Comparison of ENCODE assay signal across 8 cellular contexts in the genomic region with DNA sequence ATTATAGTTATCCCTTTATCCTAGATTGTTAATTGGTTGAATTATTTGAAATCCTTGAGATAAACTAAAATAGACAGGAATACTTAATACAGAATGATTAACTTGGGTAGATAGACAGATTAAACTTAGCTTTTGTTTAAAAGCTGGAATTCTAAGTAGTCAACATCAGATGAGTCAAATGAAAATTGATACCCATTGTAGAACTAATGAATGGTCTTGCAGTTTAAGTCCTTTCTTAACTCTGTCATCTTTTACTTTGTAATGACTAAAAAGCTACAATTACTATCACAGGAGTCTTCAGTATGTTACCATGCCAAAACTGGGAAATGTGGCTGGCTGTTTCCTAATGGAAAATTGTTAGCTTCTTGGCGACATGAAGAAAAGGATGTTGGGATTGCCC. TPM values are rescaled to one million over a fixed set of nuclear protein-coding genes. Genes with fewer than 3 reads are reported as not detected.
DNase-seq lines count a peak whose midpoint lies in the region; ATAC-seq, FAIRE-seq and TF ChIP-seq lines count a peak whose summit lies in the region.

No MANE protein-coding gene starts in this region.

- H3K4me1 Mint-ChIP-seq in endothelial cell (ENCODE audit: unreplicated experiment): peaks cover 14% of the 10 kb centered on the region

- DNase-seq in GM18507 (ENCODE audit: extremely low spot score, insufficient read length, low read depth) (no peak), RWPE2 (ENCODE audit: low spot score) (no peak), endothelial cell (ENCODE audit: low spot score) (no peak), gastrocnemius medialis (no peak), occipital lobe (lab: John Stamatoyannopoulos, UW) (no peak), putamen (ENCODE audit: low spot score) (no peak), RCC 7860 (ENCODE audit: low spot score) (no peak)

- H3K4me1 ChIP-seq in RWPE2 (ENCODE audit: insufficient read depth, poor library complexity, severe bottlenecking) (peaks cover 46% of the 10 kb centered on the region), gastrocnemius medialis (peaks cover 6 to 24% of the 10 kb centered on the region in 2 donors)

- H3K4me3 ChIP-seq in RWPE2 (ENCODE audit: severe bottlenecking): no peak overlapping the region
- peak overlapping the region in 3 of 4 donors; percentile 60 to 81 (median 62) for H3K4me3 ChIP-seq in gastrocnemius medialis

- H3K27ac ChIP-seq in RWPE2 (ENCODE audit: poor library complexity, severe bottlenecking) (peak overlapping the region; percentile 86), gastrocnemius medialis (peak overlapping the region; percentile 60 to 78 (median 68))

- intact Hi-C loops in gastrocnemius medialis (cut with DNase I; ENCODE audit: low total_unique reads): no loop called here

- H3K36me3 ChIP-seq in RWPE2 (ENCODE audit: low read depth) (no peaks in the 10 kb centered on the region), gastrocnemius medialis (no peaks in the 10 kb centered on the region)

- TF ChIP-seq POLR2A in gastrocnemius medialis (IDR thresholded peaks at IDR 0.05): no peak

- H3K36me3 Mint-ChIP-seq in endothelial cell (ENCODE audit: low read depth, unreplicated experiment): no peaks in the 10 kb centered on the region

- in situ Hi-C loops in gastrocnemius medialis (cut with MboI; ENCODE audit: low sequenced_read_pairs in 4 of 4): no loop called here

- no peak overlapping the region for H3K4me3 Mint-ChIP-seq in endothelial cell (ENCODE audit: unreplicated experiment)

- H3K27me3 ChIP-seq in RWPE2 (ENCODE audit: insufficient read depth, poor library complexity, severe bottlenecking): no peaks in the 10 kb centered on the region
- no peaks in the 10 kb centered on the region for H3K27me3 ChIP-seq in gastrocnemius medialis

- no peaks in the 10 kb centered on the region for H3K27me3 Mint-ChIP-seq in endothelial cell (ENCODE audit: unreplicated experiment)

- no peak for ATAC-seq in RWPE2 (ENCODE audit: low read depth)
- no peak for ATAC-seq in gastrocnemius medialis
- ATAC-seq in GM21423 (IDR thresholded peaks at IDR 0.05; ENCODE audit: unreplicated experiment): no peak

- H3K9me3 ChIP-seq in RWPE2 (ENCODE audit: severe bottlenecking) (no peaks in the 10 kb centered on the region), gastrocnemius medialis (no peaks in the 10 kb centered on the region)

- peak overlapping the region; percentile 97 for H3K27ac Mint-ChIP-seq in endothelial cell (ENCODE audit: unreplicated experiment)

- H3K9me3 Mint-ChIP-seq in endothelial cell (ENCODE audit: unreplicated experiment): no peaks in the 10 kb centered on the region

- TF ChIP-seq CTCF in RWPE2 (IDR thresholded peaks at IDR 0.05; ENCODE audit: poor library complexity, severe bottlenecking) (no peak), endothelial cell (IDR thresholded peaks at IDR 0.05; ENCODE audit: unreplicated experiment) (no peak), gastrocnemius medialis (IDR thresholded peaks at IDR 0.05 in 4 of 5, conservative IDR thresholded peaks at IDR 0.05 in 1 of 5) (no peak)

- peak; percentile 9 for FAIRE-seq in GM18507 (lab: Jason Lieb, UNC)
- FAIRE-seq in RCC 7860 (lab: Jason Lieb, UNC): no peak

RNA-seq across cellular contexts. Expression of a gene that starts 20.3 kb away (rescaled TPM):
- total RNA-seq in endothelial cell (ENCODE audit: unreplicated experiment) (43.3 TPM), gastrocnemius medialis (10 to 100 TPM; 22.2 to 41.7 (median 31.1) TPM), occipital lobe (27.0 TPM)
